In the genomic region with DNA sequence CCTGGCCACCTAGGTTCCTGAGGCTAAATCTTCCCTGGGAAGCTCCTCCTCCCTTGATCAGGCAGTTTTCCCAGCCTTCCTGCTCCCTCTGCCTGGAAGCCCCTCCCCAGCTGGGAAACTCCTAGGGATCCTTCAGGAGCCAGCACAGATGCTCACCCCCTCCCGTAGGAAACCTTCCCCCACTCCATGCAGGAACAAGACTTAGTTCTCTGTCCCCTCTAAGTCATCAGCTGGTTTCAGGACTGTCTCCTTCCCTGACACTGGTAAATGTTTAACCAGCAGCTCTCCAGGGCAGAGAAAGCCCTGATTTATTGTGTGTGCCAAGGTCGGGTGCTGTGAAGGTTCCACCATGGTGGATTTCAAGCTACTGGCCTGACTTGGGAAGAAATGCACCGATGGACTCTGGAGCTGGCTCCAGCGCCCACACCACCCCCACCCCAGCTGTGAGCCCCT, we compare ENCODE assay signal across 1 cellular context.
TF ChIP-seq lines count a peak whose summit lies in the region.

No MANE protein-coding gene starts in this region.

TF ChIP-seq in H1, 55 proteins besides CTCF, POLR2A, EP300 and RAD21:
- TF ChIP-seq EGR1 (IDR thresholded peaks at IDR 0.05; ENCODE audit: borderline replicate concordance, low read depth, low read length) (no peak), BCL11A (IDR thresholded peaks at IDR 0.05; ENCODE audit: low read depth in 2 of 2, low read length in 2 of 2) (no peak), ASH2L (IDR thresholded peaks at IDR 0.05; ENCODE audit: low read length) (no peak), NRF1 (IDR thresholded peaks at IDR 0.05; ENCODE audit: low read depth, low read length) (no peak), CHD1 (IDR thresholded peaks at IDR 0.05; ENCODE audit: low read depth, low read length) (no peak)
